In the genomic region with DNA sequence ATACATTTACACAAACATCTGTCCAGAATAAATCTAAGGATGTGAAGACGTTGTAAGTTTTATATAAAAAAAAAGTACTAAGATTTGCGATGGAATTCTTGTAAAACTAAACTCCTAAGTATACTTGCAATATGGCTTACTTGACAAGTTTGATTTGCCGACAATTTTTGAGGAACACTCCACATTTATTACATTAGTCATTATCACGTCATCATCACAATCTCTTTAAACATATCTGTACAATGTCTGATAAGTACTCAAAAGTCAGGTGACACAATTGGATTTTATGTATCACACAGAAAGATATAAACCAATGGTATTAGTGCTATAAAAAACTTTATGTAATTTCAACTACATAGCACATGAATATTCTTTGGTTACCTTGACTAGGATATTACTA, we compare ENCODE assay signal across 29 cellular contexts. TPM values are rescaled to one million over a fixed set of nuclear protein-coding genes. Genes with fewer than 3 reads are reported as not detected.
"Had no signal": no experiment of that assay in that cellular context is flagged by ENCODE, and none has a peak within 500 bp of the region (broad histone marks: within the 10 kb centered on the region; RNA-seq: fewer than 3 reads in every experiment).

No MANE protein-coding gene starts in this region.

- FAIRE-seq: bronchial epithelial cell had no signal

- H3K9me3 ChIP-seq: ascending aorta had no signal

- H3K4me3 ChIP-seq: ascending aorta, cardiac muscle cell had no signal

- H3K27me3 ChIP-seq: ascending aorta, cardiac muscle cell had no signal

- H3K27ac ChIP-seq: ascending aorta, cardiac muscle cell, VCaP had no signal

- H3K4me1 ChIP-seq: ascending aorta had no signal

- ATAC-seq: activated CD8-positive, alpha-beta memory T cell treated with anti-CD3 and anti-CD28 coated beads, Interleukin-2, amount 10 ng/mL, durations not matched to agents 7 days and 5 days; activated CD8-positive, alpha-beta T cell treated with anti-CD3 and anti-CD28 coated beads for 36 hours; activated naive CD8-positive, alpha-beta T cell treated with anti-CD3 and anti-CD28 coated beads, Interleukin-2, amount 50 U/mL, for 24 hours had no signal

- DNase-seq: activated B cell treated with CpG ODN at 0.5 μM for 24 hours; activated CD4-positive, alpha-beta memory T cell treated with anti-CD3 and anti-CD28 coated beads for 36 hours; activated CD4-positive, alpha-beta T cell treated with anti-CD3 and anti-CD28 coated beads for 4 hours; activated CD4-positive, alpha-beta T cell treated with anti-CD3 and anti-CD28 coated beads, Interleukin-2, amount 10 ng/mL, durations not matched to agents 24 days and 14 days; activated CD4-positive, alpha-beta T cell treated with anti-CD3 and anti-CD28 coated beads, Interleukin-2, amount 50 U/mL, for 1 hour; activated CD4-positive, alpha-beta T cell treated with anti-CD3 and anti-CD28 coated beads, Interleukin-2, amount 50 U/mL, for 4 hours; activated CD4-positive, CD25-positive, alpha-beta regulatory T cell treated with anti-CD3 and anti-CD28 coated beads, Interleukin-2, amount 50 U/mL, for 72 hours; activated CD8-positive, alpha-beta memory T cell treated with anti-CD3 and anti-CD28 coated beads, Interleukin-2, amount 10 ng/mL, durations not matched to agents 7 days and 5 days; activated CD8-positive, alpha-beta memory T cell treated with anti-CD3 and anti-CD28 coated beads, Interleukin-2, amount 50 U/mL, for 48 hours; activated CD8-positive, alpha-beta T cell treated with anti-CD3 and anti-CD28 coated beads for 36 hours; activated effector memory CD4-positive, alpha-beta T cell treated with Interleukin-2 at 50 U/mL for 16 hours; activated gamma-delta T cell; activated naive CD4-positive, alpha-beta T cell treated with anti-CD3 and anti-CD28 coated beads, Interleukin-2, amount 10 ng/mL, durations not matched to agents 7 days and 5 days; activated naive CD4-positive, alpha-beta T cell treated with Interleukin-2 at 50 U/mL for 16 hours; activated naive CD8-positive, alpha-beta T cell treated with anti-CD3 and anti-CD28 coated beads, Interleukin-2, amount 10 ng/mL, durations not matched to agents 7 days and 5 days; activated naive CD8-positive, alpha-beta T cell treated with anti-CD3 and anti-CD28 coated beads, Interleukin-2, amount 50 U/mL, for 24 hours; activated T-cell treated with anti-CD3 and anti-CD28 coated beads, Interleukin-2, amount 50 U/mL, for 24 hours; activated T-cell treated with anti-CD3 and anti-CD28 coated beads, Interleukin-2, amount 50 U/mL, for 48 hours; amygdala; anterior cingulate cortex; caudate nucleus; cerebellar nuclear complex; T-helper 1 cell; T-helper 2 cell; T-helper 9 cell had no signal

- H3K36me3 ChIP-seq: ascending aorta, cardiac muscle cell had no signal

RNA-seq across cellular contexts. Expression of gene IMMP1L, which starts 30.3 kb away (rescaled TPM):
- total RNA-seq: ascending aorta had no signal
